ENCODE assay signal across 16 cellular contexts in the genomic region with DNA sequence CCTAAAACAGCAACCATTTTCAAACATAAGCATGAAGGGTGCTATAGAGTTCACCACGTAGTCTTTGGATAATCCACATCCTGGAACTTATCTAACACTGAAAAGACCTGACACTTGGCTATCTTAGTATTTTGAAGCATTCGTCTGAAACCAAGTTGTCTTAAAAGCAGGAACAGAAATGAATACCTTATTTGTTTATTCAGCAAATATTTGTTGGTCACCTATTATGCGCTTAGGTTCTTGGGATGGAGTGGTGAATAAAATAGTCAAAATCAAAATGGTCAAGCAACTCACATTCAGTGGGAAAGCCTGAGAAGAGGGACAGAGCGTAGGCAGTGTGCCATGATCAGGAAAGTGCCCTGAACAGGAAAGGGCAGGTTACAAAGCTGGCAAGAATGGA.
DNase-seq lines count a peak whose midpoint lies in the region; ATAC-seq, FAIRE-seq and TF ChIP-seq lines count a peak whose summit lies in the region.
"Had no signal": no experiment of that assay in that cellular context is flagged by ENCODE, and none has a peak within 500 bp of the region (broad histone marks: within the 10 kb centered on the region; RNA-seq: fewer than 3 reads in every experiment).

No MANE protein-coding gene starts in this region.

- H3K9ac ChIP-seq in IMR-90 (ENCODE audit: low read depth, low read length) (no peak overlapping the region), HepG2 (ENCODE audit: insufficient read depth, low read depth, low read length) (no peak overlapping the region)

- H3K27ac ChIP-seq in IMR-90 (ENCODE audit: insufficient read depth, low read length) = no peak overlapping the region
- H3K27ac ChIP-seq in esophagus muscularis mucosa (replicated peaks in 1 of 4) = peak overlapping the region in 3 of 4 donors; percentile 20 to 32 (median 27)
- no peak overlapping the region for H3K27ac ChIP-seq in HepG2 (ENCODE audit: extremely low read length, insufficient read depth, low read length)

- no peak for FAIRE-seq in HepG2 (lab: Jason Lieb, UNC)
- FAIRE-seq: A204.1 had no signal

- no peak overlapping the region for H3K4me3 ChIP-seq in IMR-90 (ENCODE audit: insufficient read depth, low read depth, low read length)
- H3K4me3 ChIP-seq in esophagus muscularis mucosa = no peak overlapping the region
- no peak overlapping the region for H3K4me3 ChIP-seq in HepG2 (replicated peaks in 1 of 3; ENCODE audit: insufficient read depth in 1 of 3, low read depth in 2 of 3, low read length in 3 of 3)
- H3K4me3 ChIP-seq: GM23338 had no signal

- CTCF ChIA-PET in IMR-90 (lab: Yijun Ruan, JAX) = no interaction called here
- CTCF ChIA-PET in HepG2 (lab: Yijun Ruan, JAX; ENCODE audit: low intra/inter-chr PET ratio, low total read pairs) = no interaction called here

- H3K36me3 Mint-ChIP-seq in chondrocyte (ENCODE audit: low read depth) = peaks cover 2% of the 10 kb centered on the region
- H3K36me3 Mint-ChIP-seq: CD14-positive monocyte; CD8-positive, alpha-beta T cell had no signal

- in situ Hi-C loops in IMR-90 (cut with MboI; ENCODE audit: low sequenced_read_pairs) (no loop called here), HepG2 (cut with HindIII; ENCODE audit: extremely low pct_ligation_motif_present, low pct_unique_long_range_greater_than_20kb) (no loop called here)

- H2BK120ac ChIP-seq in IMR-90 (ENCODE audit: low read depth, low read length) = no peak overlapping the region

- no peak overlapping the region for H2BK20ac ChIP-seq in IMR-90 (ENCODE audit: low read depth, low read length)

- no peak overlapping the region for H3K27ac Mint-ChIP-seq in chondrocyte (ENCODE audit: unreplicated experiment)
- H3K27ac Mint-ChIP-seq: CD14-positive monocyte; CD8-positive, alpha-beta T cell; GM23338; H9 had no signal

- dilution Hi-C loops in IMR-90 (cut with HindIII; ENCODE audit: low sequenced_read_pairs, unreplicated experiment) = no loop called here

- H3K56ac ChIP-seq in IMR-90 (ENCODE audit: extremely low read depth, insufficient read depth, low read length) = no peak overlapping the region

- peaks cover 2% of the 10 kb centered on the region; the same call in 1 of the 2 replicates for H3K4me1 ChIP-seq in IMR-90 (ENCODE audit: control insufficient read depth, insufficient read depth, low read length)
- peaks cover 0 to 34% (median 25%) of the 10 kb centered on the region in 4 donors for H3K4me1 ChIP-seq in esophagus muscularis mucosa
- H3K4me1 ChIP-seq in HepG2 (ENCODE audit: insufficient read depth, low read length) = peaks cover 8% of the 10 kb centered on the region; the same call in 1 of the 2 replicates

- H3K9me3 ChIP-seq in IMR-90 (ENCODE audit: control insufficient read depth, insufficient read depth, low read length) (peaks cover 11% of the 10 kb centered on the region), esophagus muscularis mucosa (peaks cover 0 to 5% (median 1%) of the 10 kb centered on the region in 4 donors), HepG2 (ENCODE audit: low read length) (peaks cover 21% of the 10 kb centered on the region)

- H3K27me3 ChIP-seq in IMR-90 (ENCODE audit: control insufficient read depth, insufficient read depth, low read length) (no peaks in the 10 kb centered on the region; the same call in 1 of the 2 replicates), esophagus muscularis mucosa (no peaks in the 10 kb centered on the region), HepG2 (ENCODE audit: control insufficient read depth in 1 of 2, insufficient read depth in 2 of 2, low read length in 2 of 2) (no peaks in the 10 kb centered on the region)

- peaks cover 10% of the 10 kb centered on the region for H3K9me3 Mint-ChIP-seq in chondrocyte (ENCODE audit: low read depth)
- H3K9me3 Mint-ChIP-seq: CD8-positive, alpha-beta T cell had no signal

- TF ChIP-seq CTCF in IMR-90 (conservative IDR thresholded peaks at IDR 0.05; ENCODE audit: low read depth, low read length) (no peak), esophagus muscularis mucosa (IDR thresholded peaks at IDR 0.05) (no peak), HepG2 (CRISPR knock-in tag; IDR thresholded peaks at IDR 0.05) (no peak), chondrocyte (IDR thresholded peaks at IDR 0.05) (no peak)

- no peak overlapping the region for H4K91ac ChIP-seq in IMR-90 (ENCODE audit: insufficient read depth, low read depth, low read length)

- H3K14ac ChIP-seq in IMR-90 (replicated peaks; ENCODE audit: low read depth, low read length) = no peak overlapping the region

- no peak for TF ChIP-seq POLR2A in IMR-90 (IDR thresholded peaks at IDR 0.05; ENCODE audit: low read depth, low read length)
- TF ChIP-seq POLR2A in esophagus muscularis mucosa (IDR thresholded peaks at IDR 0.05; ENCODE audit: low read depth) = no peak
- TF ChIP-seq POLR2A in HepG2 (IDR thresholded peaks at IDR 0.05; ENCODE audit: insufficient read depth in 1 of 2, low read depth in 2 of 2, low read length in 2 of 2) = no peak

- TF ChIP-seq EP300 in esophagus muscularis mucosa (IDR thresholded peaks at IDR 0.05) (no peak), HepG2 (IDR thresholded peaks at IDR 0.05; ENCODE audit: low read depth in 2 of 2, low read length in 2 of 2) (no peak), HepG2 (CRISPR knock-in tag; IDR thresholded peaks at IDR 0.05; ENCODE audit: borderline replicate concordance) (no peak)

- no peak overlapping the region for H3K23ac ChIP-seq in IMR-90 (ENCODE audit: low read depth, low read length)

- H2BK5ac ChIP-seq in IMR-90 (ENCODE audit: low read depth, low read length, poor library complexity, severe bottlenecking) = no peak overlapping the region

- 100% methylated on average over 1 of the region's 4 CpGs; no CpG with 5 or more reads in 1 of the 2 experiments for WGBS in IMR-90 (ENCODE audit: extremely low coverage in 2 of 2, insufficient read length in 1 of 2), 2 experiments
- WGBS in esophagus muscularis mucosa = 71% methylated on average over 4 of the region's 4 CpGs
- 52% methylated on average over 4 of the region's 4 CpGs for WGBS in HepG2 (ENCODE audit: low lambda C conversion rate)

- no peak overlapping the region for H3K4me2 ChIP-seq in IMR-90 (ENCODE audit: low read depth, low read length)
- no peak overlapping the region for H3K4me2 ChIP-seq in HepG2 (ENCODE audit: low read depth, low read length)
- H3K4me2 ChIP-seq: GM23338 had no signal

- H3K79me2 ChIP-seq in HepG2 (ENCODE audit: insufficient read depth, low read length) = no peaks in the 10 kb centered on the region

- H3K36me3 ChIP-seq in IMR-90 (ENCODE audit: control insufficient read depth, insufficient read depth, low read length) = no peaks in the 10 kb centered on the region
- no peaks in the 10 kb centered on the region for H3K36me3 ChIP-seq in esophagus muscularis mucosa
- H3K36me3 ChIP-seq in HepG2 (replicated peaks in 1 of 2; ENCODE audit: control insufficient read depth in 1 of 2, insufficient read depth in 2 of 2, low read length in 2 of 2) = no peaks in the 10 kb centered on the region

- H3K18ac ChIP-seq in IMR-90 (ENCODE audit: low read depth, low read length) = no peak overlapping the region

- no peaks in the 10 kb centered on the region for H3K79me1 ChIP-seq in IMR-90 (ENCODE audit: low read depth in 1 of 2, low read length in 2 of 2)

- H3K4ac ChIP-seq in IMR-90 (ENCODE audit: low read depth, low read length) = no peak overlapping the region

- TF ChIP-seq RAD21 in IMR-90 (IDR thresholded peaks at IDR 0.05; ENCODE audit: low read length) (no peak), HepG2 (CRISPR knock-in tag; IDR thresholded peaks at IDR 0.05) (no peak)

- no TSS peak for BruUV-seq in IMR-90 (replicated peaks; lab: Mats Ljungman, UMichigan)
- no TSS peak for BruUV-seq in HepG2 (replicated peaks; lab: Mats Ljungman, UMichigan)

- no peaks in the 10 kb centered on the region for H3K27me3 Mint-ChIP-seq in chondrocyte (ENCODE audit: low read depth)

- H4K8ac ChIP-seq in IMR-90 (ENCODE audit: low read depth in 2 of 2, low read length in 2 of 2) = no peak overlapping the region

- POLR2A ChIA-PET in IMR-90 (lab: Charles Lee; ENCODE audit: unreplicated experiment) (no interaction called here), HepG2 (lab: Yijun Ruan, JAX) (no interaction called here)

- H2AK5ac ChIP-seq in IMR-90 (ENCODE audit: low read depth, low read length) = no peak overlapping the region

- H2AFZ ChIP-seq in IMR-90 (replicated peaks; ENCODE audit: low read length, poor library complexity) (no peak overlapping the region), HepG2 (ENCODE audit: low read length) (no peak overlapping the region)
- H2AFZ ChIP-seq: GM23338 had no signal

- H2AK9ac ChIP-seq in IMR-90 (replicated peaks; ENCODE audit: low read depth, low read length, poor library complexity) = no peak overlapping the region

- no peaks in the 10 kb centered on the region; the same call in 1 of the 2 replicates for H3K9me1 ChIP-seq in IMR-90 (ENCODE audit: insufficient read depth, low read length)

- intact Hi-C loops in IMR-90 (cut with micrococcal nuclease) (no loop called here), esophagus muscularis mucosa (cut with DNase I) (loop anchor here (5.0 kb wide), 1 partner anchor 58 kb away; no protein-coding TSS in a partner anchor), HepG2 (cut with micrococcal nuclease; ENCODE audit: unreplicated experiment) (no loop called here)

- no peak overlapping the region for H3K4me3 Mint-ChIP-seq in chondrocyte (ENCODE audit: unreplicated experiment)
- H3K4me3 Mint-ChIP-seq: CD14-positive monocyte; CD8-positive, alpha-beta T cell; GM23338; H9 had no signal

- H4K20me1 ChIP-seq in IMR-90 (ENCODE audit: insufficient read depth, low read length) = no peaks in the 10 kb centered on the region
- no peaks in the 10 kb centered on the region for H4K20me1 ChIP-seq in HepG2 (ENCODE audit: insufficient read depth, low read length)

- H2BK15ac ChIP-seq in IMR-90 (ENCODE audit: low read depth, low read length) = no peak overlapping the region

- no peak overlapping the region for H4K5ac ChIP-seq in IMR-90 (ENCODE audit: low read depth, low read length)

- 0 out of 2 replicates have a peak, but pooled peaks have one; percentile 29 for ATAC-seq in IMR-90 (ENCODE audit: low read depth)
- ATAC-seq in HepG2 = no peak
- no peak for ATAC-seq in GM19455 (IDR thresholded peaks at IDR 0.05; ENCODE audit: unreplicated experiment)
- no peak for ATAC-seq in GM21737 (IDR thresholded peaks at IDR 0.05; ENCODE audit: unreplicated experiment)
- ATAC-seq: CD8-positive, alpha-beta T cell; GM23338 had no signal

- DNase-seq in IMR-90 (no peak), esophagus muscularis mucosa (ENCODE audit: extremely low spot score) (no peak), HepG2 (ENCODE audit: low spot score) (no peak), renal cortical epithelial cell (ENCODE audit: low read depth) (peak; percentile 38), chondrocyte (ENCODE audit: low spot score) (no peak)
- DNase-seq: CD8-positive, alpha-beta T cell; COR-L47; DMS53; GF-D8; H9; KBM-7 had no signal

- no peaks in the 10 kb centered on the region for H3K4me1 Mint-ChIP-seq in chondrocyte (ENCODE audit: low read depth)
- H3K4me1 Mint-ChIP-seq: CD14-positive monocyte, GM23338 had no signal

TF ChIP-seq in HepG2, 621 proteins besides CTCF, POLR2A, EP300 and RAD21 (continues in another document):
- TF ChIP-seq MAFF (IDR thresholded peaks at IDR 0.05; ENCODE audit: low read depth, low read length) (peak; percentile 86), ISL2 (CRISPR knock-in tag; IDR thresholded peaks at IDR 0.05) (no peak), ZBTB7B (CRISPR knock-in tag; IDR thresholded peaks at IDR 0.05) (no peak), REXO4 (CRISPR knock-in tag; IDR thresholded peaks at IDR 0.05; ENCODE audit: borderline replicate concordance) (no peak), HNRNPL (IDR thresholded peaks at IDR 0.05; ENCODE audit: low read depth, low read length) (no peak)

Comparison
In these comparisons a context has a peak if more than half of its experiments do, and no peak if none do; other contexts are left out.
1. H3K27ac ChIP-seq: peak in esophagus muscularis mucosa (3 of 4); none in IMR-90 (single experiment) and HepG2 (single experiment).